Comparison of ENCODE assay signal across 25 cellular contexts in the genomic region with DNA sequence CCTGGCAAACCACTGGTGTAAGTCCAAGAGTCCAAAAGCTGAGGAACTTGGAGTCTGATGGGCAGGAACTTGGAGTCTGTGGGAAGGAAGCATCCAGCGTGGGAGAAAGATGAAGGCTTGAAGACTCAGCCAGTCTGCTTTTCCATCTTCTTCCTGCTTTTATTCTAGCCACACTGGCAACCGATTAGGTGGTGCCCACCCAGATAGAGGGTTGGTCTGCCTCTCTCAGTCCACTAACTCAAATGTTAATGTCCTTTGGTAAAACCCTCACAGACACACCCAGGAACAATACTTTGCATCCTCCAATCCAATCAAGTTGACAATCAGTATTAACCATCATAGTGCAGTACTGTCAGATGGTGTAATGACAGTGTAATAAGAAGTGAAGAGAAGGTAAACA.
"Had no signal": no experiment of that assay in that cellular context is flagged by ENCODE, and none has a peak within 500 bp of the region (broad histone marks: within the 10 kb centered on the region; RNA-seq: fewer than 3 reads in every experiment).

No MANE protein-coding gene starts in this region.

- FAIRE-seq: colon, endometrium, islet of Langerhans, keratinocyte had no signal

- H3K27ac ChIP-seq: coronary artery, epithelial cell of prostate, esophagus squamous epithelium, gastrocnemius medialis, heart right ventricle, left lung, lower lobe of right lung had no signal

- H3K36me3 ChIP-seq: esophagus squamous epithelium, gastrocnemius medialis, heart right ventricle, left lung, lower lobe of right lung had no signal

- DNase-seq: effector CD8-positive, alpha-beta T cell; effector memory CD8-positive, alpha-beta T cell; endodermal cell; erythroblast; esophagus squamous epithelium; foreskin fibroblast; foreskin melanocyte; gastrocnemius medialis; glutamatergic neuron; head of caudate nucleus; heart right ventricle; hippocampal formation; left cardiac atrium; left lung; left ventricle myocardium superior; lower lobe of right lung; mesenchymal stem cell; mucosa of descending colon had no signal

- ATAC-seq: effector memory CD8-positive, alpha-beta T cell; esophagus mucosa; gastrocnemius medialis; heart right ventricle; left cardiac atrium; left lung; left ventricle myocardium superior; lower lobe of right lung; mucosa of descending colon had no signal

- H3K4me3 ChIP-seq: coronary artery, esophagus squamous epithelium, gastrocnemius medialis, heart right ventricle, left lung, lower lobe of right lung, mucosa of descending colon had no signal

- H3K4me1 ChIP-seq: gastrocnemius medialis, heart right ventricle, left lung, lower lobe of right lung had no signal

- H3K27me3 ChIP-seq: esophagus squamous epithelium, gastrocnemius medialis, heart right ventricle, left lung had no signal

- H3K9me3 ChIP-seq: esophagus squamous epithelium, gastrocnemius medialis, lower lobe of right lung, mucosa of descending colon had no signal
